9 cellular contexts compared by ENCODE assay signal in the genomic region with DNA sequence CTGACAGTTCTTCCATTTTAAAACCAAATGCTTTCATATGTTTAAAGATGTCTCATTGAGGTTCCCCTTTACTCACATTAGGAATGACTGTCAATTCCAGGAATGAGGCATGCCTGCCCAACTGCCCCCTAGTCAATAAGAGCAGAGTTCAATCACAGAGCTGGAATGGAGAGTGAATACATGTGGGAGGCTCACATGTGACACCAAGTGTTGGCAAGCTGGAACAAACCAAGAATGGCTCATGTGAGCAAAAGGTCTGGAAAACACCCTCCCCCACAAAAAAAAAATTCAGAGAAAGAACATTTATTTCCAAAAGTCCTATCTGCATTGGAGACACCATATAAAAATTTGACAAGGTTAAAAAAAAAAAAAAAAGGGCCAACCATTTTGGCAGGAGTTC. TPM values are rescaled to one million over a fixed set of nuclear protein-coding genes. Genes with fewer than 3 reads are reported as not detected.
A peak's percentile ranks its signal among the peaks of the same experiment; 100 is the strongest.
DNase-seq lines count a peak whose midpoint lies in the region; ATAC-seq lines count a peak whose summit lies in the region.
"Had no signal": no experiment of that assay in that cellular context is flagged by ENCODE, and none has a peak within 500 bp of the region (broad histone marks: within the 10 kb centered on the region; RNA-seq: fewer than 3 reads in every experiment).

No MANE protein-coding gene starts in this region.

- POLR2A ChIA-PET in activated CD4-positive, alpha-beta memory T cell treated with anti-CD3 and anti-CD28 coated beads for 36 hours (lab: Charles Lee): interaction anchor here (1.0 to 2.3 kb wide), 4 partner anchors 11 to 23 kb away, joined by 4 to 40 read pairs (median 6); a partner anchor contains a TSS

- no peaks in the 10 kb centered on the region for H3K9me3 Mint-ChIP-seq in activated CD4-positive, alpha-beta memory T cell treated with anti-CD3 and anti-CD28 coated beads for 36 hours
- H3K9me3 Mint-ChIP-seq: naive B cell had no signal

- H3K36me3 ChIP-seq in BLaER1 treated with 17β-estradiol and CSF1 and Interleukin-3, amounts not matched to agents 10 nM and 100 nM: peaks cover 26 to 79% (median 56%) of the 10 kb centered on the region in 11 experiments

- no peaks in the 10 kb centered on the region for H3K27me3 ChIP-seq in BLaER1 treated with 17β-estradiol and CSF1 and Interleukin-3, amounts not matched to agents 10 nM and 100 nM

- peak overlapping the region in 5 of 11 experiments; percentile 41 to 93 (median 84); a peak in 11 of 22 replicates for H3K4me2 ChIP-seq in BLaER1 treated with 17β-estradiol and CSF1 and Interleukin-3, amounts not matched to agents 10 nM and 100 nM

- H3K36me3 Mint-ChIP-seq in activated CD4-positive, alpha-beta memory T cell treated with anti-CD3 and anti-CD28 coated beads for 36 hours: peaks cover 46% of the 10 kb centered on the region

- peak overlapping the region in 6 of 11 experiments; percentile 19 to 75 (median 68); a peak in 10 of 22 replicates for H3K27ac ChIP-seq in BLaER1 treated with 17β-estradiol and CSF1 and Interleukin-3, amounts not matched to agents 10 nM and 100 nM

- peak overlapping the region; percentile 20 for H3K4me3 Mint-ChIP-seq in activated CD4-positive, alpha-beta memory T cell treated with anti-CD3 and anti-CD28 coated beads for 36 hours

- H4K20me1 ChIP-seq in BLaER1 treated with 17β-estradiol and CSF1 and Interleukin-3, amounts not matched to agents 10 nM and 100 nM: peaks cover 0 to 81% (median 54%) of the 10 kb centered on the region in 11 experiments; a peak in 17 of 22 replicates

- CTCF ChIA-PET in activated CD4-positive, alpha-beta memory T cell treated with anti-CD3 and anti-CD28 coated beads for 36 hours (lab: Charles Lee): interaction anchor here (0.6 to 1.9 kb wide), 4 partner anchors 10 to 211 kb away, joined by 3 to 12 read pairs (median 5); no protein-coding TSS in a partner anchor

- peak overlapping the region; percentile 83 for H3K27ac Mint-ChIP-seq in activated CD4-positive, alpha-beta memory T cell treated with anti-CD3 and anti-CD28 coated beads for 36 hours

- H3K9me3 ChIP-seq in BLaER1 treated with 17β-estradiol and CSF1 and Interleukin-3, amounts not matched to agents 10 nM and 100 nM (replicated peaks in 1 of 11): no peaks in the 10 kb centered on the region

- DNase-seq in H4 (ENCODE audit: low spot score) (peak; percentile 22), globus pallidus (ENCODE audit: low spot score) (peak; percentile 55), skeletal muscle cell (ENCODE audit: low read depth) (peak; percentile 79)
- peak; percentile 75 for DNase-seq in activated CD4-positive, alpha-beta memory T cell treated with anti-CD3 and anti-CD28 coated beads for 36 hours
- DNase-seq: naive B cell had no signal

- H3K9ac ChIP-seq in BLaER1 treated with 17β-estradiol and CSF1 and Interleukin-3, amounts not matched to agents 10 nM and 100 nM: peak overlapping the region in 4 of 11 experiments; percentile 58 to 73 (median 62); a peak in 8 of 22 replicates

- H3K4me1 Mint-ChIP-seq in activated CD4-positive, alpha-beta memory T cell treated with anti-CD3 and anti-CD28 coated beads for 36 hours (ENCODE audit: low read depth): peaks cover 62% of the 10 kb centered on the region

- intact Hi-C loops in activated CD4-positive, alpha-beta memory T cell treated with anti-CD3 and anti-CD28 coated beads for 36 hours (cut with micrococcal nuclease): loop anchor here (1.0 to 10.0 kb wide), 3 partner anchors 11 to 363 kb away; a partner anchor contains a TSS

- H3K27me3 Mint-ChIP-seq in activated CD4-positive, alpha-beta memory T cell treated with anti-CD3 and anti-CD28 coated beads for 36 hours: no peaks in the 10 kb centered on the region
- H3K27me3 Mint-ChIP-seq: naive B cell had no signal

- ATAC-seq in esophagus mucosa (no peak), GM21737 (IDR thresholded peaks at IDR 0.05; ENCODE audit: unreplicated experiment) (no peak), HG03025 (IDR thresholded peaks at IDR 0.05; ENCODE audit: low FRiP score, unreplicated experiment) (no peak)

- peaks cover 17 to 74% (median 43%) of the 10 kb centered on the region in 10 experiments for H3K4me1 ChIP-seq in BLaER1 treated with 17β-estradiol and CSF1 and Interleukin-3, amounts not matched to agents 10 nM and 100 nM

- peak overlapping the region in 2 of 10 experiments; percentile 31 to 36; a peak in 4 of 20 replicates for H3K4me3 ChIP-seq in BLaER1 treated with 17β-estradiol and CSF1 and Interleukin-3, amounts not matched to agents 10 nM and 100 nM
- H3K4me3 ChIP-seq in skeletal muscle cell (ENCODE audit: low read depth, low read length): no peak overlapping the region

RNA-seq across cellular contexts. Expression of a gene that starts 3.7 kb away (rescaled TPM):
- total RNA-seq in H4 (2014; rRNA removed; shearing (Covaris generic)): 17.3 and 17.4 TPM in 2 replicates
- total RNA-seq in activated CD4-positive, alpha-beta memory T cell treated with anti-CD3 and anti-CD28 coated beads for 36 hours: 10 to 100 TPM; 52.3 to 59.2 TPM
- total RNA-seq in esophagus mucosa: 41.6 TPM

RNA-seq across cellular contexts. Expression of a gene that starts 3.8 kb away (rescaled TPM):
- 75.7 and 81.7 TPM in 2 replicates for total RNA-seq in H4 (2014; rRNA removed; shearing (Covaris generic))
- total RNA-seq in activated CD4-positive, alpha-beta memory T cell treated with anti-CD3 and anti-CD28 coated beads for 36 hours: 100 to 1,000 TPM; 167 to 172 TPM
- 76.4 TPM for total RNA-seq in esophagus mucosa

RNA-seq across cellular contexts. Expression of a gene that starts 23.6 kb away (rescaled TPM):
- total RNA-seq in H4 (2014; rRNA removed; shearing (Covaris generic)): 67.5 and 82.7 TPM in 2 replicates
- 10 to 100 TPM; 34.1 to 36.9 TPM for total RNA-seq in activated CD4-positive, alpha-beta memory T cell treated with anti-CD3 and anti-CD28 coated beads for 36 hours
- 16.7 TPM for total RNA-seq in esophagus mucosa

RNA-seq across cellular contexts. Expression of a gene that starts 23.9 kb away (rescaled TPM):
- 153 and 208 TPM in 2 replicates for total RNA-seq in H4 (2014; rRNA removed; shearing (Covaris generic))
- 100 to 1,000 TPM; 132 TPM for total RNA-seq in activated CD4-positive, alpha-beta memory T cell treated with anti-CD3 and anti-CD28 coated beads for 36 hours
- total RNA-seq in esophagus mucosa: 70.6 TPM

Comparison
In these comparisons a context has a peak if more than half of its experiments do, and no peak if none do; other contexts are left out.
1. DNase-seq: peak in every context shown above with its lines; median percentile 79 in skeletal muscle cell; 75 in activated CD4-positive, alpha-beta memory T cell treated with anti-CD3 and anti-CD28 coated beads for 36 hours; 55 in globus pallidus; 22 in H4.